ENCODE assay signal across 9 cellular contexts in the genomic region with DNA sequence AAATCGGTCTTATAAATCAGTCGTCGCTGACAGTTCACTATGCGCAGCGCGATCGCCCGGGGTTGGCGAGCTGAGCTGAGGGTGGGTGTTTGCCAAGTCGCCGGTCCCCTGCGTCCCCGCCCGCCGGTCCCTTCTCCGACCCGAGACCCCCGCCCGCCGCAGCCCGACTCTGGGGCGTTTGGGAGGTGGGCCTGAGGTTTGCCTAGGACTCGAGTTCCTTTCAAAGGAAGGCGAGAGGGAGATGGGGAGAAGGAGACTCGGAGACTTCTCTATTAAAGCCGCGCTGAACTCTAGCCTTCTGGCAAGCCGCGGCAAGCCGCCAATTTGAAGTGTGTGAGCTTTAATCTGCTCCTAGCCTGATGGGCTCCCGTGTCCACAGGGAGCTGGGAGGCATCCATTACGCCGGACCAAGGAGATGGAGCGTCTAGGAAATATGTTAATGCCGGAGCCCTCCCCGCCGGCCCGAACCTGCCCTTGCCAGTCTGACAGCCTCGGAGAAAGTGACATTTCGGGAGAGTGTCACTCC.
DNase-seq lines count a peak whose midpoint lies in the region; ATAC-seq lines count a peak whose summit lies in the region.
"Had no signal": no experiment of that assay in that cellular context is flagged by ENCODE, and none has a peak within 500 bp of the region (broad histone marks: within the 10 kb centered on the region; RNA-seq: fewer than 3 reads in every experiment).

No MANE protein-coding gene starts in this region.

- ATAC-seq in left cardiac atrium (peak; percentile 47 to 62), HG03342 (IDR thresholded peaks at IDR 0.05; ENCODE audit: unreplicated experiment) (no peak)

- intact Hi-C loops in left cardiac atrium (cut with DNase I) = no loop called here

- DNase-seq in Daoy (ENCODE audit: low read depth) (peak; percentile 55), left cardiac atrium (peak; percentile 24), nucleus accumbens (lab: John Stamatoyannopoulos, UW) (peak in 32 of 56 donors; percentile 3 to 43 (median 19)), DMS79 treated with DMSO at 0.1 percent for 48 hours (lab: John Stamatoyannopoulos, UW) (no peak), NCI-H187 (lab: John Stamatoyannopoulos, UW) (no peak)
- DNase-seq in activated T-helper 9 cell treated with anti-CD3 and anti-CD28 coated beads, Interleukin-2, amount 50 U/mL, for 16 hours (ENCODE audit: low read depth) = peak; percentile 0
- DNase-seq in NK-92 treated with Interleukin-12 subunit alpha and Interleukin-12 subunit beta, amount 100 ng/mL, for 24 hours (lab: John Stamatoyannopoulos, UW) = no peak
- DNase-seq: NCI-H1436 treated with DMSO at 0.1 percent for 48 hours had no signal

Comparison
In these comparisons a context has a peak if more than half of its experiments do, and no peak if none do; other contexts are left out.
1. DNase-seq: peak in Daoy (single experiment), activated T-helper 9 cell treated with anti-CD3 and anti-CD28 coated beads, Interleukin-2, amount 50 U/mL, for 16 hours (single experiment), left cardiac atrium (single experiment) and nucleus accumbens (32 of 56); none in DMS79 treated with DMSO at 0.1 percent for 48 hours (single experiment), NK-92 treated with Interleukin-12 subunit alpha and Interleukin-12 subunit beta, amount 100 ng/mL, for 24 hours (single experiment) and NCI-H187 (0 of 2).